23 cellular contexts compared by ENCODE assay signal in the genomic region with DNA sequence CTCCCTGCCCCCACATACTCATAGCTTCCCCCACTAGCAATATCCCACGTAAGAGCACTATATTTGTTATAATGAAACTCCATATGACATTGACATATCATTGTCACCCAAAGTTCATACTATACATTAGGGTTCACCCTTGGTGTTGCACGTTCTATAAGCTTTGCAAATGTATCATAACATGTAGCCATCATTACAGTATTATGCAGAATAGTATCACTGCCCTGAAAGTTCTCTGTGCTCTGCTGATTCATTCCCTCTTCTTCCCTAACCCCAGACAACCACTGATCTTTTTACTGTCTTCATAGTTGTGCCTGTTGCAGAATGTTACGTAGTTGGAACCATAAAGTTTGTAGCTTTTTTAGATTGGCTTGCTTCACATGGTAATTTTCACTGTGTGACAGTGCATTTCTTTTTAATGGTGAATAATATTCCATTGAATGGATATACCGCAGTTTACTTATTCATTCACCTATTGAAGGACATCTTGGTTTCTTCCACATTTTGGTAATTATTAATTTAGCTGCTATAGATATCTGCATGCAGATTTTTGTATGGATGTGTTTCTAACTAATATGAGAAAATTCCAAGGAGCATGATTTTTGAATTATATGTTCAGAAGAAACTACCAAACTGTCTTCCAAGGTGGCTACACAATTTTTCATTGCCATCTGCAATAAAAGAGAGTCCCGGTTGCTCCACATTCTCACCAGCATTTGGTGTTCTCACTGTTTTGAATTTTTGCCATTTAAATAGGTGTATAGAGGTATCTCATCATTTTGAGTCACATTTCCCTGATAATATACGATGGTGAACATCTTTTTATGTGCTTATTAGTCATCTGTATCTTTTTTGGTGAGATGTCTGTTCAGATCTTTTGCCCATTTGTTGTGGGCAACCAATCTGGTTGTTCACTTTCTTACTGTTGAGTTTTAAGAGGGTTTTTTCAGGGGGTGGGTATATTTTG. TPM values are rescaled to one million over a fixed set of nuclear protein-coding genes. Genes with fewer than 3 reads are reported as not detected.
DNase-seq lines count a peak whose midpoint lies in the region; ATAC-seq, FAIRE-seq and TF ChIP-seq lines count a peak whose summit lies in the region.
"Had no signal": no experiment of that assay in that cellular context is flagged by ENCODE, and none has a peak within 500 bp of the region (broad histone marks: within the 10 kb centered on the region; RNA-seq: fewer than 3 reads in every experiment).

No MANE protein-coding gene starts in this region.

- peaks cover 20% of the 10 kb centered on the region for H3K4me1 ChIP-seq in astrocyte (ENCODE audit: insufficient read depth, low read length)
- H3K4me1 ChIP-seq in keratinocyte (ENCODE audit: control insufficient read depth, extremely low read depth, insufficient read depth, low read length) = peaks cover 20% of the 10 kb centered on the region
- peaks cover 10% of the 10 kb centered on the region for H3K4me1 ChIP-seq in suprapubic skin

- H3K27ac ChIP-seq in astrocyte (ENCODE audit: low read depth, low read length) (peak overlapping the region; percentile 93), keratinocyte (ENCODE audit: control insufficient read depth, insufficient read depth, low read length) (no peak overlapping the region), suprapubic skin (peak overlapping the region; percentile 47)
- H3K27ac ChIP-seq: SK-N-MC had no signal

- H4K20me1 ChIP-seq in astrocyte (ENCODE audit: insufficient read depth, low read length) (no peaks in the 10 kb centered on the region), keratinocyte (ENCODE audit: control insufficient read depth, extremely low read depth, insufficient read depth, low read length) (no peaks in the 10 kb centered on the region)

- H3K4me3 Mint-ChIP-seq in activated T-cell treated with anti-CD3 and anti-CD28 coated beads, Interleukin-2, amount 50 U/mL, for 24 hours = no peak overlapping the region
- H3K4me3 Mint-ChIP-seq in astrocyte (ENCODE audit: unreplicated experiment) = no peak overlapping the region
- H3K4me3 Mint-ChIP-seq: activated naive CD8-positive, alpha-beta T cell treated with anti-CD3 and anti-CD28 coated beads, Interleukin-2, amount 10 ng/mL, durations not matched to agents 7 days and 5 days; CD4-positive, CD25-positive, alpha-beta regulatory T cell had no signal

- no peaks in the 10 kb centered on the region for H3K27me3 ChIP-seq in astrocyte (ENCODE audit: insufficient read depth, low read length)
- H3K27me3 ChIP-seq in keratinocyte (ENCODE audit: control insufficient read depth, extremely low read depth, insufficient read depth, low read length) = no peaks in the 10 kb centered on the region
- no peaks in the 10 kb centered on the region for H3K27me3 ChIP-seq in suprapubic skin
- H3K27me3 ChIP-seq: cardiac muscle cell, transverse colon had no signal

- TF ChIP-seq POLR2A in suprapubic skin (IDR thresholded peaks at IDR 0.05) = no peak

- no peak for DNase-seq in activated T-cell treated with anti-CD3 and anti-CD28 coated beads, Interleukin-2, amount 50 U/mL, for 24 hours
- no peak for DNase-seq in activated T-cell treated with anti-CD3 and anti-CD28 coated beads, Interleukin-2, amount 50 U/mL, for 48 hours
- no peak for DNase-seq in astrocyte (ENCODE audit: low read depth)
- no peak for DNase-seq in keratinocyte (ENCODE audit: low read depth, low spot score)
- DNase-seq in suprapubic skin (ENCODE audit: low spot score in 2 of 2) = no peak
- no peak for DNase-seq in OCI-M2 (lab: John Stamatoyannopoulos, UW; ENCODE audit: unreplicated experiment)
- no peak for DNase-seq in effector CD8-positive, alpha-beta T cell (lab: John Stamatoyannopoulos, UW)
- DNase-seq: activated CD4-positive, alpha-beta T cell treated with anti-CD3 and anti-CD28 coated beads for 1 hour; activated CD8-positive, alpha-beta memory T cell treated with anti-CD3 and anti-CD28 coated beads, Interleukin-2, amount 50 U/mL, for 48 hours; activated naive CD8-positive, alpha-beta T cell treated with anti-CD3 and anti-CD28 coated beads, Interleukin-2, amount 10 ng/mL, durations not matched to agents 7 days and 5 days; CD4-positive, CD25-positive, alpha-beta regulatory T cell; head of caudate nucleus; lower lobe of right lung; MM.1S; posterior cingulate gyrus; small intestine; stimulated activated CD4-positive, alpha-beta T cell treated with anti-CD3 and anti-CD28 coated beads, Interleukin-4, amount 100 ng/mL, for 24 hours; T-helper 9 cell; transverse colon had no signal

- H3K4me1 Mint-ChIP-seq in activated T-cell treated with anti-CD3 and anti-CD28 coated beads, Interleukin-2, amount 50 U/mL, for 24 hours (ENCODE audit: low read depth) = peaks cover 54% of the 10 kb centered on the region
- peaks cover 26% of the 10 kb centered on the region for H3K4me1 Mint-ChIP-seq in astrocyte (ENCODE audit: low read depth, unreplicated experiment)

- H3K9me3 Mint-ChIP-seq in activated T-cell treated with anti-CD3 and anti-CD28 coated beads, Interleukin-2, amount 50 U/mL, for 24 hours = peaks cover 10% of the 10 kb centered on the region
- peaks cover 14% of the 10 kb centered on the region for H3K9me3 Mint-ChIP-seq in astrocyte (ENCODE audit: unreplicated experiment)

- no peak for ATAC-seq in HG02759 (IDR thresholded peaks at IDR 0.05; ENCODE audit: unreplicated experiment)

- H2AFZ ChIP-seq in astrocyte (ENCODE audit: low read depth, low read length) (no peak overlapping the region), keratinocyte (ENCODE audit: control insufficient read depth, low read length) (no peak overlapping the region)

- H3K9ac ChIP-seq in astrocyte (ENCODE audit: low read length) = no peak overlapping the region
- no peak overlapping the region for H3K9ac ChIP-seq in keratinocyte (ENCODE audit: control insufficient read depth, extremely low read depth, insufficient read depth, low read length)

- H3K4me2 ChIP-seq in astrocyte (ENCODE audit: low read length) (no peak overlapping the region), keratinocyte (ENCODE audit: control insufficient read depth, extremely low read depth, insufficient read depth, low read depth, low read length) (no peak overlapping the region)

- WGBS in suprapubic skin = 73% methylated on average over 6 of the region's 6 CpGs

- no peak for TF ChIP-seq CTCF in astrocyte (IDR thresholded peaks at IDR 0.05; ENCODE audit: insufficient read depth, low read depth, low read length)
- no peak for TF ChIP-seq CTCF in keratinocyte (optimal IDR thresholded peaks at IDR 0.05 in 1 of 3, IDR thresholded peaks at IDR 0.05 in 1 of 3, conservative IDR thresholded peaks at IDR 0.05 in 1 of 3; ENCODE audit: extremely low read depth in 1 of 3, insufficient read depth in 2 of 3, low read length in 3 of 3)
- TF ChIP-seq CTCF in suprapubic skin (IDR thresholded peaks at IDR 0.05) = no peak

- TF ChIP-seq EP300 in suprapubic skin (IDR thresholded peaks at IDR 0.05) = no peak

- dilution Hi-C loops in keratinocyte (cut with MboI; ENCODE audit: extremely low pct_ligation_motif_present, low sequenced_read_pairs) = no loop called here

- H3K9me3 ChIP-seq in astrocyte (ENCODE audit: insufficient read depth, low read depth, low read length) (peaks cover 3% of the 10 kb centered on the region), keratinocyte (ENCODE audit: control insufficient read depth, low read depth, low read length) (peaks cover 2% of the 10 kb centered on the region), suprapubic skin (no peaks in the 10 kb centered on the region)
- H3K9me3 ChIP-seq: lower lobe of right lung had no signal

- FAIRE-seq in astrocyte (lab: Jason Lieb, UNC) = no peak
- peak; percentile 29 for FAIRE-seq in keratinocyte (lab: Jason Lieb, UNC)
- FAIRE-seq: small intestine had no signal

- H3K36me3 Mint-ChIP-seq in activated T-cell treated with anti-CD3 and anti-CD28 coated beads, Interleukin-2, amount 50 U/mL, for 24 hours (ENCODE audit: low read depth) = no peaks in the 10 kb centered on the region
- no peaks in the 10 kb centered on the region for H3K36me3 Mint-ChIP-seq in astrocyte (ENCODE audit: low read depth, unreplicated experiment)
- H3K36me3 Mint-ChIP-seq: CD4-positive, CD25-positive, alpha-beta regulatory T cell had no signal

- H3K4me3 ChIP-seq in astrocyte (ENCODE audit: insufficient read depth, low read depth, low read length) = no peak overlapping the region
- no peak overlapping the region for H3K4me3 ChIP-seq in keratinocyte (ENCODE audit: control insufficient read depth in 2 of 3, extremely low read depth in 1 of 3, insufficient read depth in 2 of 3, low read depth in 1 of 3, low read length in 3 of 3)
- H3K4me3 ChIP-seq in suprapubic skin = no peak overlapping the region
- H3K4me3 ChIP-seq: cardiac muscle cell, lower lobe of right lung, SK-N-MC, transverse colon had no signal

- H3K36me3 ChIP-seq in astrocyte (ENCODE audit: insufficient read depth, low read length) (no peaks in the 10 kb centered on the region), keratinocyte (ENCODE audit: control insufficient read depth in 2 of 2, extremely low read depth in 1 of 2, insufficient read depth in 2 of 2, low read length in 2 of 2) (no peaks in the 10 kb centered on the region), suprapubic skin (no peaks in the 10 kb centered on the region)
- H3K36me3 ChIP-seq: cardiac muscle cell, lower lobe of right lung, transverse colon had no signal

- no peaks in the 10 kb centered on the region for H3K27me3 Mint-ChIP-seq in activated T-cell treated with anti-CD3 and anti-CD28 coated beads, Interleukin-2, amount 50 U/mL, for 24 hours
- no peaks in the 10 kb centered on the region for H3K27me3 Mint-ChIP-seq in astrocyte (ENCODE audit: low read depth, unreplicated experiment)
- H3K27me3 Mint-ChIP-seq: activated naive CD8-positive, alpha-beta T cell treated with anti-CD3 and anti-CD28 coated beads, Interleukin-2, amount 10 ng/mL, durations not matched to agents 7 days and 5 days; CD4-positive, CD25-positive, alpha-beta regulatory T cell had no signal

- no peaks in the 10 kb centered on the region for H3K79me2 ChIP-seq in astrocyte (ENCODE audit: insufficient read depth, low read length)
- H3K79me2 ChIP-seq in keratinocyte (ENCODE audit: control insufficient read depth, insufficient read depth, low read length) = no peaks in the 10 kb centered on the region

- H3K9me1 ChIP-seq in keratinocyte (ENCODE audit: control insufficient read depth, extremely low read depth, insufficient read depth, low read length) = no peaks in the 10 kb centered on the region

- peak overlapping the region; percentile 56 for H3K27ac Mint-ChIP-seq in activated T-cell treated with anti-CD3 and anti-CD28 coated beads, Interleukin-2, amount 50 U/mL, for 24 hours
- peak overlapping the region; percentile 75 for H3K27ac Mint-ChIP-seq in astrocyte (ENCODE audit: unreplicated experiment)

RNA-seq across cellular contexts. Expression of a gene that starts 59.7 kb away (rescaled TPM):
- 11.1 and 13.2 TPM in 2 replicates for total RNA-seq in astrocyte
- polyA plus RNA-seq in keratinocyte = 0.05 to 0.14 TPM (median 0.07 TPM) in 3 replicates
- not detected for polyA plus RNA-seq in keratinocyte (2011; ENCODE audit: low read depth)
- 0.07 TPM in 1 of 2 replicates, not detected in the other for polyA plus RNA-seq in keratinocyte (2011; cell fraction: cytosol; rRNA removed)
- 0.29 and 0.39 TPM in 2 replicates for polyA plus RNA-seq in keratinocyte (2011; cell fraction: nucleus; rRNA removed)
- 0.10 and 0.41 TPM in 2 replicates for polyA plus RNA-seq in keratinocyte (2012; ENCODE audit: low replicate concordance)
- not detected in 3 replicates for polyA minus RNA-seq in keratinocyte
- not detected for polyA minus RNA-seq in keratinocyte (2011; cell fraction: cytosol; rRNA and poly(A)+ RNA removed)
- not detected in 2 replicates for polyA minus RNA-seq in keratinocyte (2011; cell fraction: nucleus; rRNA and poly(A)+ RNA removed)
- total RNA-seq in suprapubic skin = 1 to 10 TPM; 2.7 to 5.3 (median 3.6) TPM
- total RNA-seq: A673 had no signal
